ENCODE assay signal across 22 cellular contexts in the genomic region with DNA sequence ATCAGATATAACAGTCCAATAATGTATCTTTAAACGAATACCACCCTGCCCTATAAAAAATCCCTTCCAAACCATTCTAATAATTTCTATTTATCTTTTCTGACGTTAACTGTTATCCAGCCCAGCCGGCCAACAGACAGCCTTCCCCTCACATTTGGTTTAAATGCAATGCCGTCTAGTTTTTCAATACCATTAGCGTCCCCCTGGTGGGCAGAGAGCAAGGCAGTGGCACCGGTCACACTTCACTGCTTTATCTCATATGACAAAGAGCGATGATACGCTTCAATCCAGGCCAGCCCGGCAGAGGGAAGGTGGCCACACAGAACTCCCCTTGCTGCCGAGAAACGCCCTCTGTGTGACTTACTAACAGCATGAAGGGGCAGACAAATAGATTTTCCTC.
A peak's percentile ranks its signal among the peaks of the same experiment; 100 is the strongest.
DNase-seq lines count a peak whose midpoint lies in the region; ATAC-seq and TF ChIP-seq lines count a peak whose summit lies in the region.
"Had no signal": no experiment of that assay in that cellular context is flagged by ENCODE, and none has a peak within 500 bp of the region (broad histone marks: within the 10 kb centered on the region; RNA-seq: fewer than 3 reads in every experiment).

No MANE protein-coding gene starts in this region.

- intact Hi-C loops in testis (cut with DNase I; ENCODE audit: low total_unique reads) (no loop called here), right lobe of liver (cut with DNase I) (no loop called here)

- ATAC-seq in right lobe of liver (no peak), HG02885 (IDR thresholded peaks at IDR 0.05; ENCODE audit: poor library complexity, unreplicated experiment) (no peak), GM18873 (IDR thresholded peaks at IDR 0.05; ENCODE audit: low FRiP score, unreplicated experiment) (no peak)
- ATAC-seq: activated CD4-positive, CD25-positive, alpha-beta regulatory T cell treated with anti-CD3 and anti-CD28 coated beads, Interleukin-2, amount 50 U/mL, for 24 hours; activated CD8-positive, alpha-beta T cell treated with anti-CD3 and anti-CD28 coated beads for 36 hours; left lobe of liver had no signal

- WGBS in testis, 2 donors: 62 to 79% methylated on average over 11 of the region's 11 CpGs
- WGBS in right lobe of liver (ENCODE audit: insufficient coverage, low coverage, low lambda C conversion rate, missing lambda C conversion rate): 44% methylated on average over 10 of the region's 11 CpGs

- peak overlapping the region; percentile 80 for H3K27ac Mint-ChIP-seq in mesothelial cell of epicardium
- H3K27ac Mint-ChIP-seq: activated CD8-positive, alpha-beta T cell treated with anti-CD3 and anti-CD28 coated beads for 36 hours; activated T-cell treated with anti-CD3 and anti-CD28 coated beads, Interleukin-2, amount 50 U/mL, for 24 hours had no signal

- H3K9me3 ChIP-seq in WERI-Rb-1 (ENCODE audit: severe bottlenecking) (peaks cover 3% of the 10 kb centered on the region), testis (no peaks in the 10 kb centered on the region), right lobe of liver (no peaks in the 10 kb centered on the region)
- H3K9me3 ChIP-seq: breast epithelium, colonic mucosa, neutrophil, stomach, transverse colon had no signal

- H3K4me1 ChIP-seq in testis: peaks cover 10% of the 10 kb centered on the region
- H3K4me1 ChIP-seq in right lobe of liver: no peaks in the 10 kb centered on the region
- H3K4me1 ChIP-seq: breast epithelium, colonic mucosa, stomach, transverse colon had no signal

- H3K36me3 ChIP-seq in WERI-Rb-1 (no peaks in the 10 kb centered on the region), testis (ENCODE audit: low read depth, missing control alignments) (no peaks in the 10 kb centered on the region), right lobe of liver (no peaks in the 10 kb centered on the region)
- H3K36me3 ChIP-seq: breast epithelium, colonic mucosa, neutrophil, stomach, transverse colon had no signal

- no peaks in the 10 kb centered on the region for H3K36me3 Mint-ChIP-seq in mesothelial cell of epicardium

- H3K4me1 Mint-ChIP-seq in mesothelial cell of epicardium: peaks cover 61% of the 10 kb centered on the region

- no peak overlapping the region for H3K4me3 ChIP-seq in WERI-Rb-1 (ENCODE audit: low read depth, low read length)
- no peak overlapping the region for H3K4me3 ChIP-seq in testis
- H3K4me3 ChIP-seq in right lobe of liver: no peak overlapping the region
- H3K4me3 ChIP-seq: breast epithelium, colonic mucosa, stomach, transverse colon had no signal

- H3K9me3 Mint-ChIP-seq in mesothelial cell of epicardium: no peaks in the 10 kb centered on the region
- H3K9me3 Mint-ChIP-seq: activated CD8-positive, alpha-beta T cell treated with anti-CD3 and anti-CD28 coated beads for 36 hours had no signal

- H3K27me3 Mint-ChIP-seq in mesothelial cell of epicardium (ENCODE audit: low read depth): no peaks in the 10 kb centered on the region
- H3K27me3 Mint-ChIP-seq: activated CD8-positive, alpha-beta T cell treated with anti-CD3 and anti-CD28 coated beads for 36 hours; activated T-cell treated with anti-CD3 and anti-CD28 coated beads, Interleukin-2, amount 50 U/mL, for 24 hours had no signal

- TF ChIP-seq CTCF in WERI-Rb-1 (IDR thresholded peaks at IDR 0.05; ENCODE audit: low read depth, low read length): peak; percentile 41
- peak; percentile 26 for TF ChIP-seq CTCF in mesothelial cell of epicardium (IDR thresholded peaks at IDR 0.05; ENCODE audit: unreplicated experiment)
- TF ChIP-seq CTCF in testis (IDR thresholded peaks at IDR 0.05): no peak
- TF ChIP-seq CTCF in right lobe of liver (IDR thresholded peaks at IDR 0.05): no peak

- H3K27ac ChIP-seq in WERI-Rb-1 (no peak overlapping the region), testis (peak overlapping the region in 1 of 2 donors; percentile 12), right lobe of liver (no peak overlapping the region)
- H3K27ac ChIP-seq: breast epithelium, colonic mucosa, neutrophil, stomach, transverse colon had no signal

- TF ChIP-seq POLR2A in testis (IDR thresholded peaks at IDR 0.05): no peak
- TF ChIP-seq POLR2A in right lobe of liver (IDR thresholded peaks at IDR 0.05): no peak

- no peaks in the 10 kb centered on the region for H3K27me3 ChIP-seq in WERI-Rb-1 (ENCODE audit: insufficient read depth, low read depth, severe bottlenecking)
- no peaks in the 10 kb centered on the region for H3K27me3 ChIP-seq in testis
- no peaks in the 10 kb centered on the region for H3K27me3 ChIP-seq in right lobe of liver
- H3K27me3 ChIP-seq: breast epithelium, colonic mucosa, neutrophil, stomach, transverse colon had no signal

- DNase-seq in NCI-H82 (lab: John Stamatoyannopoulos, UW) (peak; percentile 56), NCI-H82 treated with DMSO at 0.1 percent for 48 hours (lab: John Stamatoyannopoulos, UW; ENCODE audit: unreplicated experiment) (no peak), WERI-Rb-1 (peak; percentile 66), mesothelial cell of epicardium (ENCODE audit: low spot score in 2 of 2, unreplicated experiment in 2 of 2) (no peak), testis (peak; percentile 43), right lobe of liver (no peak)
- DNase-seq: activated CD8-positive, alpha-beta T cell treated with anti-CD3 and anti-CD28 coated beads for 36 hours; activated naive CD4-positive, alpha-beta T cell treated with Interleukin-2 at 50 U/mL for 16 hours; activated T-cell treated with anti-CD3 and anti-CD28 coated beads, Interleukin-2, amount 50 U/mL, for 24 hours; colonic mucosa; DMS79 treated with DMSO at 0.1 percent for 48 hours; midbrain; NCI-H1105 treated with DMSO at 0.1 percent for 48 hours; NCI-H2081; stomach; transverse colon had no signal

- no peak overlapping the region for H3K4me3 Mint-ChIP-seq in mesothelial cell of epicardium
- H3K4me3 Mint-ChIP-seq: activated CD8-positive, alpha-beta T cell treated with anti-CD3 and anti-CD28 coated beads for 36 hours; activated T-cell treated with anti-CD3 and anti-CD28 coated beads, Interleukin-2, amount 50 U/mL, for 24 hours had no signal

Comparison
In these comparisons a context has a peak if more than half of its experiments do, and no peak if none do; other contexts are left out.
1. DNase-seq: peak in NCI-H82 (single experiment), WERI-Rb-1 (single experiment) and testis (single experiment); none in NCI-H82 treated with DMSO at 0.1 percent for 48 hours (single experiment), mesothelial cell of epicardium (0 of 2) and right lobe of liver (0 of 3).
2. CTCF ChIP-seq: peak in WERI-Rb-1 (single experiment) and mesothelial cell of epicardium (single experiment); none in testis (0 of 3) and right lobe of liver (0 of 4).